1 cellular context compared by ENCODE assay signal in the genomic region with DNA sequence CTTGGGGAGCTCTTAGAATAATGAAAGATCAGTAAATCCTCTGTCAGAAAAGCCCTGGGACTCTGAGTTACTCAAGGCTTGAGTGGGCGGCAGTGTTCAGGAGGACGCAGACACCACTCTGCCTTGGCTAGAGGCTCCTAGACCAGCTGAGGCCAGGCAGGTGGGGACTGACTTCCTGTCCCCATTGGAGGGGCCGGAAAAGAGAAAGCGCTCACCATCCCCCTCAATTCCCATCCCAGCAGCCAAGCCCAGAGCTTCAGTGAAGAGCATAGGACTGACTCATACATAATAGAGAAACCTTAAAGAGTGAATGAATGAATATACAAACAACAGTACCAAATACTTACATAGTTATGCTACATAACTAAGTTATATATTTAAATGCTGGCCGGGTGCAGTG.
TF ChIP-seq lines count a peak whose summit lies in the region.

No MANE protein-coding gene starts in this region.

TF ChIP-seq in GM23338, 12 proteins besides CTCF, POLR2A, EP300 and RAD21 (continued from another document):
- TF ChIP-seq, protein P1, sequence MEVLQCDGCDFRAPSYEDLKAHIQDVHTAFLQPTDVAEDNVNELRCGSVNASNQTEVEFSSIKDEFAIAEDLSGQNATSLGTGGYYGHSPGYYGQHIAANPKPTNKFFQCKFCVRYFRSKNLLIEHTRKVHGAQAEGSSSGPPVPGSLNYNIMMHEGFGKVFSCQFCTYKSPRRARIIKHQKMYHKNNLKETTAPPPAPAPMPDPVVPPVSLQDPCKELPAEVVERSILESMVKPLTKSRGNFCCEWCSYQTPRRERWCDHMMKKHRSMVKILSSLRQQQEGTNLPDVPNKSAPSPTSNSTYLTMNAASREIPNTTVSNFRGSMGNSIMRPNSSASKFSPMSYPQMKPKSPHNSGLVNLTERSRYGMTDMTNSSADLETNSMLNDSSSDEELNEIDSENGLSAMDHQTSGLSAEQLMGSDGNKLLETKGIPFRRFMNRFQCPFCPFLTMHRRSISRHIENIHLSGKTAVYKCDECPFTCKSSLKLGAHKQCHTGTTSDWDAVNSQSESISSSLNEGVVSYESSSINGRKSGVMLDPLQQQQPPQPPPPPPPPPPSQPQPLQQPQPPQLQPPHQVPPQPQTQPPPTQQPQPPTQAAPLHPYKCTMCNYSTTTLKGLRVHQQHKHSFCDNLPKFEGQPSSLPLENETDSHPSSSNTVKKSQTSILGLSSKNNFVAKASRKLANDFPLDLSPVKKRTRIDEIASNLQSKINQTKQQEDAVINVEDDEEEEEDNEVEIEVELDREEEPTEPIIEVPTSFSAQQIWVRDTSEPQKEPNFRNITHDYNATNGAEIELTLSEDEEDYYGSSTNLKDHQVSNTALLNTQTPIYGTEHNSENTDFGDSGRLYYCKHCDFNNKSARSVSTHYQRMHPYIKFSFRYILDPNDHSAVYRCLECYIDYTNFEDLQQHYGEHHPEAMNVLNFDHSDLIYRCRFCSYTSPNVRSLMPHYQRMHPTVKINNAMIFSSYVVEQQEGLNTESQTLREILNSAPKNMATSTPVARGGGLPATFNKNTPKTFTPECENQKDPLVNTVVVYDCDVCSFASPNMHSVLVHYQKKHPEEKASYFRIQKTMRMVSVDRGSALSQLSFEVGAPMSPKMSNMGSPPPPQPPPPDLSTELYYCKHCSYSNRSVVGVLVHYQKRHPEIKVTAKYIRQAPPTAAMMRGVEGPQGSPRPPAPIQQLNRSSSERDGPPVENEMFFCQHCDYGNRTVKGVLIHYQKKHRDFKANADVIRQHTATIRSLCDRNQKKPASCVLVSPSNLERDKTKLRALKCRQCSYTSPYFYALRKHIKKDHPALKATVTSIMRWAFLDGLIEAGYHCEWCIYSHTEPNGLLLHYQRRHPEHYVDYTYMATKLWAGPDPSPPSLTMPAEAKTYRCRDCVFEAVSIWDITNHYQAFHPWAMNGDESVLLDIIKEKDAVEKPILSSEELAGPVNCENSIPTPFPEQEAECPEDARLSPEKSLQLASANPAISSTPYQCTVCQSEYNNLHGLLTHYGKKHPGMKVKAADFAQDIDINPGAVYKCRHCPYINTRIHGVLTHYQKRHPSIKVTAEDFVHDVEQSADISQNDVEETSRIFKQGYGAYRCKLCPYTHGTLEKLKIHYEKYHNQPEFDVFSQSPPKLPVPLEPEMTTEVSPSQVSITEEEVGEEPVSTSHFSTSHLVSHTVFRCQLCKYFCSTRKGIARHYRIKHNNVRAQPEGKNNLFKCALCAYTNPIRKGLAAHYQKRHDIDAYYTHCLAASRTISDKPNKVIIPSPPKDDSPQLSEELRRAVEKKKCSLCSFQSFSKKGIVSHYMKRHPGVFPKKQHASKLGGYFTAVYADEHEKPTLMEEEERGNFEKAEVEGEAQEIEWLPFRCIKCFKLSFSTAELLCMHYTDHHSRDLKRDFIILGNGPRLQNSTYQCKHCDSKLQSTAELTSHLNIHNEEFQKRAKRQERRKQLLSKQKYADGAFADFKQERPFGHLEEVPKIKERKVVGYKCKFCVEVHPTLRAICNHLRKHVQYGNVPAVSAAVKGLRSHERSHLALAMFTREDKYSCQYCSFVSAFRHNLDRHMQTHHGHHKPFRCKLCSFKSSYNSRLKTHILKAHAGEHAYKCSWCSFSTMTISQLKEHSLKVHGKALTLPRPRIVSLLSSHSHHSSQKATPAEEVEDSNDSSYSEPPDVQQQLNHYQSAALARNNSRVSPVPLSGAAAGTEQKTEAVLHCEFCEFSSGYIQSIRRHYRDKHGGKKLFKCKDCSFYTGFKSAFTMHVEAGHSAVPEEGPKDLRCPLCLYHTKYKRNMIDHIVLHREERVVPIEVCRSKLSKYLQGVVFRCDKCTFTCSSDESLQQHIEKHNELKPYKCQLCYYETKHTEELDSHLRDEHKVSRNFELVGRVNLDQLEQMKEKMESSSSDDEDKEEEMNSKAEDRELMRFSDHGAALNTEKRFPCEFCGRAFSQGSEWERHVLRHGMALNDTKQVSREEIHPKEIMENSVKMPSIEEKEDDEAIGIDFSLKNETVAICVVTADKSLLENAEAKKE (CRISPR knock-in tag; IDR thresholded peaks at IDR 0.05): no peak
- TF ChIP-seq NANOG (IDR thresholded peaks at IDR 0.05; ENCODE audit: borderline replicate concordance) (no peak), EZH2 (IDR thresholded peaks at IDR 0.05; ENCODE audit: low read depth, unreplicated experiment) (no peak), EZH2phosphoT487 (IDR thresholded peaks at IDR 0.05; ENCODE audit: unreplicated experiment) (no peak), STAT1 (IDR thresholded peaks at IDR 0.05; ENCODE audit: unreplicated experiment) (no peak)
